ENCODE assay signal across 14 cellular contexts in the genomic region with DNA sequence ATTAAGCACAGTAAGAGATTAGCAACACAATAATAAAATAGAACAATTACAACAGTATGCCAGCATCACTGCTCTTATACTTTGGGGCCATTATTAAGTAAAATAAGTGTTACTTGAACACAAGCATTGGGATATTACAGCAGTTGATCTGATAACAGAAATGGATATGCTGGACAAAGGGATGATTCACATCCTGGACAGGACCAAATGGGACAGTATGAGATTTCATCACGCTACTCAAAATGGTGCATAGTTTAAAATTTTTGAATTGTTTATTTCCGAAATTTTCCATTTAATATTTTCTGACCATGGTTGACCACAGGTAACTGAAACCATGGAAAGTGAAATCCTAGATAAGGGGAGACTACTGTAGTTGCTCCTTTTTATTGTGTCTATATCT.
"Had no signal": no experiment of that assay in that cellular context is flagged by ENCODE, and none has a peak within 500 bp of the region (broad histone marks: within the 10 kb centered on the region; RNA-seq: fewer than 3 reads in every experiment).

No MANE protein-coding gene starts in this region.

- H3K36me3 ChIP-seq: ovary had no signal

- H3K27ac Mint-ChIP-seq: activated CD4-positive, alpha-beta T cell treated with anti-CD3 and anti-CD28 coated beads for 36 hours; activated CD8-positive, alpha-beta T cell treated with anti-CD3 and anti-CD28 coated beads, Interleukin-2, amount 10 ng/mL, durations not matched to agents 7 days and 5 days; activated naive CD4-positive, alpha-beta T cell treated with anti-CD3 and anti-CD28 coated beads for 36 hours; activated T-helper 1 cell treated with anti-CD3 and anti-CD28 coated beads, Interleukin-12 subunit alpha, Interleukin-12 subunit beta, Interleukin-2, Interleukin-4 antibody, amounts not matched to agents 30 ng/mL and 10 ng/mL and 1 ng/mL, durations not matched to agents 14 hours and 24 hours and 36 hours; dendritic cell treated with granulocyte-macrophage colony-stimulating factor and Interleukin-4, amounts not matched to agents 40 ng/mL and 50 ng/mL, for 4 days; T-cell had no signal

- H3K4me3 ChIP-seq: esophagus muscularis mucosa, ovary had no signal

- H3K4me3 Mint-ChIP-seq: activated CD4-positive, alpha-beta T cell treated with anti-CD3 and anti-CD28 coated beads for 36 hours; activated CD8-positive, alpha-beta T cell treated with anti-CD3 and anti-CD28 coated beads, Interleukin-2, amount 10 ng/mL, durations not matched to agents 7 days and 5 days; activated naive CD4-positive, alpha-beta T cell treated with anti-CD3 and anti-CD28 coated beads for 36 hours; activated T-helper 1 cell treated with anti-CD3 and anti-CD28 coated beads, Interleukin-12 subunit alpha, Interleukin-12 subunit beta, Interleukin-2, Interleukin-4 antibody, amounts not matched to agents 30 ng/mL and 10 ng/mL and 1 ng/mL, durations not matched to agents 14 hours and 24 hours and 36 hours; central memory CD8-positive, alpha-beta T cell; dendritic cell treated with granulocyte-macrophage colony-stimulating factor and Interleukin-4, amounts not matched to agents 40 ng/mL and 50 ng/mL, for 4 days; neural crest cell; T-cell had no signal

- H3K9me3 Mint-ChIP-seq: activated T-helper 1 cell treated with anti-CD3 and anti-CD28 coated beads, Interleukin-12 subunit alpha, Interleukin-12 subunit beta, Interleukin-2, Interleukin-4 antibody, amounts not matched to agents 30 ng/mL and 10 ng/mL and 1 ng/mL, durations not matched to agents 14 hours and 24 hours and 36 hours; central memory CD8-positive, alpha-beta T cell; dendritic cell treated with granulocyte-macrophage colony-stimulating factor and Interleukin-4, amounts not matched to agents 40 ng/mL and 50 ng/mL, for 4 days; T-cell had no signal

- H3K9me3 ChIP-seq: esophagus muscularis mucosa, ovary had no signal

- H3K27me3 Mint-ChIP-seq: activated CD4-positive, alpha-beta T cell treated with anti-CD3 and anti-CD28 coated beads for 36 hours; central memory CD8-positive, alpha-beta T cell; dendritic cell treated with granulocyte-macrophage colony-stimulating factor and Interleukin-4, amounts not matched to agents 40 ng/mL and 50 ng/mL, for 4 days; T-cell had no signal

- DNase-seq: activated CD4-positive, alpha-beta T cell treated with anti-CD3 and anti-CD28 coated beads for 36 hours; activated CD8-positive, alpha-beta T cell treated with anti-CD3 and anti-CD28 coated beads, Interleukin-2, amount 10 ng/mL, durations not matched to agents 7 days and 5 days; activated naive CD4-positive, alpha-beta T cell treated with anti-CD3 and anti-CD28 coated beads for 36 hours; kidney; left ventricle myocardium superior; ovary; stimulated activated CD4-positive, alpha-beta T cell treated with anti-CD3 and anti-CD28 coated beads, Interleukin-4, amount 100 ng/mL, for 4 hours; T-cell; T1000 had no signal

- H3K4me1 Mint-ChIP-seq: activated CD4-positive, alpha-beta T cell treated with anti-CD3 and anti-CD28 coated beads for 36 hours; central memory CD8-positive, alpha-beta T cell; neural crest cell; T-cell had no signal

- H3K27ac ChIP-seq: esophagus muscularis mucosa, ovary had no signal

- H3K27me3 ChIP-seq: esophagus muscularis mucosa, ovary had no signal
